ENCODE assay signal across 8 cellular contexts in genomic region chr2:182866461-182867369, GRCh38. TPM values are rescaled to one million over a fixed set of nuclear protein-coding genes. Genes with fewer than 3 reads are reported as not detected.
DNase-seq lines count a peak whose midpoint lies in the region; ATAC-seq and TF ChIP-seq lines count a peak whose summit lies in the region.
"Had no signal": no experiment of that assay in that cellular context is flagged by ENCODE, and none has a peak within 500 bp of the region (broad histone marks: within the 10 kb centered on the region; RNA-seq: fewer than 3 reads in every experiment).

Gene FRZB, minus strand, starts transcription at chr2:182866637. Its CDS starts 85 bp downstream, at chr2:182866552.

- H3K9me3 Mint-ChIP-seq in stimulated activated naive B cell treated with anti-CD40 and anti-IgM and Interleukin-4, amounts not matched to agents 10 μg/mL and 1 μg/mL and 100 μg/mL, for 72 hours = no peaks in the 10 kb centered on the region

- peaks cover 15 to 22% of the 10 kb centered on the region in 2 donors for H3K4me1 Mint-ChIP-seq in stimulated activated naive B cell treated with anti-CD40 and anti-IgM and Interleukin-4, amounts not matched to agents 10 μg/mL and 1 μg/mL and 100 μg/mL, for 72 hours

- H3K4me3 ChIP-seq in NT2/D1 (ENCODE audit: insufficient read length, low read depth) = peak within 1 kb of the TSS; percentile 54
- peak within 1 kb of the TSS; percentile 22 for H3K4me3 ChIP-seq in colonic mucosa

- H3K4me3 Mint-ChIP-seq in stimulated activated naive B cell treated with anti-CD40 and anti-IgM and Interleukin-4, amounts not matched to agents 10 μg/mL and 1 μg/mL and 100 μg/mL, for 72 hours = peak within 1 kb of the TSS; percentile 70

- H3K27ac Mint-ChIP-seq in stimulated activated naive B cell treated with anti-CD40 and anti-IgM and Interleukin-4, amounts not matched to agents 10 μg/mL and 1 μg/mL and 100 μg/mL, for 72 hours = no peak within 1 kb of the TSS

- ATAC-seq in GM18867 (IDR thresholded peaks at IDR 0.05; ENCODE audit: unreplicated experiment) (peak; percentile 41), left colon (peak; percentile 80), HG03469 (IDR thresholded peaks at IDR 0.05; ENCODE audit: unreplicated experiment) (no peak), GM21367 (IDR thresholded peaks at IDR 0.05; ENCODE audit: unreplicated experiment) (no peak)
- ATAC-seq in stimulated activated naive B cell treated with anti-CD40 and anti-IgM and Interleukin-4, amounts not matched to agents 10 μg/mL and 1 μg/mL and 100 μg/mL, for 72 hours (replicated peaks) = peak; percentile 54

- peak within 1 kb of the TSS; percentile 35 for H3K27ac ChIP-seq in colonic mucosa

- H3K4me1 ChIP-seq in NT2/D1 (ENCODE audit: insufficient read depth, insufficient read length) (no peaks in the 10 kb centered on the region), colonic mucosa (no peaks in the 10 kb centered on the region)

- DNase-seq in NT2/D1 (ENCODE audit: low read depth, low spot score) (peak; percentile 36), colonic mucosa (peak; percentile 55), left colon (peak; percentile 46 to 56)
- DNase-seq in stimulated activated naive B cell treated with anti-CD40 and anti-IgM and Interleukin-4, amounts not matched to agents 10 μg/mL and 1 μg/mL and 100 μg/mL, for 72 hours = no peak

- TF ChIP-seq CTCF in colonic mucosa (IDR thresholded peaks at IDR 0.05) = no peak

- peaks cover 52 to 62% of the 10 kb centered on the region in 2 donors for H3K27me3 Mint-ChIP-seq in stimulated activated naive B cell treated with anti-CD40 and anti-IgM and Interleukin-4, amounts not matched to agents 10 μg/mL and 1 μg/mL and 100 μg/mL, for 72 hours

- H3K27me3 ChIP-seq in NT2/D1 (ENCODE audit: insufficient read depth, insufficient read length) (peaks cover 32% of the 10 kb centered on the region), colonic mucosa (no peaks in the 10 kb centered on the region)

- intact Hi-C loops in colonic mucosa (cut with DNase I) = no loop called here
- intact Hi-C loops in left colon (cut with DNase I, micrococcal nuclease) = no loop called here

- H3K9ac ChIP-seq in NT2/D1 (ENCODE audit: insufficient read length, low read depth) = peak within 1 kb of the TSS; percentile 79
- H3K9ac ChIP-seq in colonic mucosa (ENCODE audit: low read depth in 2 of 2, low read length in 2 of 2) = peak within 1 kb of the TSS; percentile 50 to 52

- H3K36me3 Mint-ChIP-seq in stimulated activated naive B cell treated with anti-CD40 and anti-IgM and Interleukin-4, amounts not matched to agents 10 μg/mL and 1 μg/mL and 100 μg/mL, for 72 hours = no peaks in the 10 kb centered on the region

- H3K9me3 ChIP-seq in NT2/D1 (ENCODE audit: insufficient read depth, low read length) (no peaks in the 10 kb centered on the region), colonic mucosa (no peaks in the 10 kb centered on the region)

- no peaks in the 10 kb centered on the region for H3K36me3 ChIP-seq in NT2/D1 (ENCODE audit: insufficient read depth, insufficient read length, low read length)
- no peaks in the 10 kb centered on the region for H3K36me3 ChIP-seq in colonic mucosa

RNA-seq across cellular contexts. Expression of gene FRZB, which starts in this region (rescaled TPM):
- total RNA-seq in colonic mucosa = 10 to 100 TPM; 12.8 to 26.8 TPM
- total RNA-seq in left colon = 10 to 100 TPM; 15.2 to 20.5 TPM
- total RNA-seq: T-helper 1 cell treated with Interleukin-12 subunit alpha and Interleukin-12 subunit beta and Interleukin-4 antibody, amounts not matched to agents 30 ng/mL and 1 ng/mL, for 36 hours had no signal

Comparison
In these comparisons a context has a peak if more than half of its experiments do, and no peak if none do; other contexts are left out.
1. ATAC-seq: peak in GM18867 (single experiment), left colon (single experiment) and stimulated activated naive B cell treated with anti-CD40 and anti-IgM and Interleukin-4, amounts not matched to agents 10 μg/mL and 1 μg/mL and 100 μg/mL, for 72 hours (2 of 2); none in HG03469 (single experiment) and GM21367 (single experiment).